In genomic region chr10:119336599-119336998, GRCh38 we compare ENCODE assay signal across 18 cellular contexts.
A peak's percentile ranks its signal among the peaks of the same experiment; 100 is the strongest.
DNase-seq lines count a peak whose midpoint lies in the region; ATAC-seq and TF ChIP-seq lines count a peak whose summit lies in the region.
"Had no signal": no experiment of that assay in that cellular context is flagged by ENCODE, and none has a peak within 500 bp of the region (broad histone marks: within the 10 kb centered on the region; RNA-seq: fewer than 3 reads in every experiment).

No MANE protein-coding gene starts in this region.

- TF ChIP-seq CTCF in neural crest cell (conservative IDR thresholded peaks at IDR 0.05) (no peak), upper lobe of right lung (IDR thresholded peaks at IDR 0.05) (no peak)

- peak; percentile 74 for DNase-seq in Right ventricle myocardium inferior (ENCODE audit: missing footprints)
- no peak for DNase-seq in cardiac septum (ENCODE audit: low spot score)
- DNase-seq in left cardiac atrium: peak; percentile 75
- DNase-seq in neural crest cell (ENCODE audit: low read depth, low spot score): no peak
- no peak for DNase-seq in upper lobe of right lung
- DNase-seq in activated CD8-positive, alpha-beta memory T cell treated with anti-CD3 and anti-CD28 coated beads for 24 hours: no peak
- no peak for DNase-seq in NCI-H446 (lab: John Stamatoyannopoulos, UW)
- DNase-seq: H7, Karpas-422, MM.1S, NCI-H1105, NCI-H1694 treated with DMSO at 0.1 percent for 48 hours, NCI-H446 treated with DMSO at 0.1 percent for 48 hours, NCI-H774 had no signal

- H3K9me3 ChIP-seq in upper lobe of right lung: no peaks in the 10 kb centered on the region
- H3K9me3 ChIP-seq: BLaER1 had no signal

- peaks cover 17% of the 10 kb centered on the region for H3K36me3 ChIP-seq in upper lobe of right lung
- H3K36me3 ChIP-seq: BLaER1 had no signal

- no peak overlapping the region for H3K4me3 ChIP-seq in upper lobe of right lung
- H3K4me3 ChIP-seq: BLaER1 had no signal

- no peaks in the 10 kb centered on the region for H3K36me3 Mint-ChIP-seq in neural crest cell (ENCODE audit: low read depth)

- no peaks in the 10 kb centered on the region for H3K27me3 Mint-ChIP-seq in neural crest cell (ENCODE audit: low read depth)

- H3K27me3 ChIP-seq in upper lobe of right lung: no peaks in the 10 kb centered on the region
- H3K27me3 ChIP-seq: BLaER1 had no signal

- H3K4me1 ChIP-seq in upper lobe of right lung: peaks cover 21% of the 10 kb centered on the region

- ATAC-seq in Right ventricle myocardium inferior (peak; percentile 66), left cardiac atrium (peak; percentile 62 to 76), upper lobe of right lung (no peak), HG03460 (IDR thresholded peaks at IDR 0.05; ENCODE audit: unreplicated experiment) (no peak)
- ATAC-seq: Panc1 had no signal

- peaks cover 55% of the 10 kb centered on the region for H3K4me1 Mint-ChIP-seq in neural crest cell

- intact Hi-C loops in Right ventricle myocardium inferior (cut with DNase I): no loop called here
- intact Hi-C loops in cardiac septum (cut with DNase I): no loop called here
- intact Hi-C loops in left cardiac atrium (cut with DNase I): loop anchor here in 1 of 2 donors (5.0 kb wide), 1 partner anchor 54 kb away; no protein-coding TSS in a partner anchor
- intact Hi-C loops in upper lobe of right lung (cut with DNase I): no loop called here

- H3K4me3 Mint-ChIP-seq in neural crest cell: no peak overlapping the region

- peak overlapping the region; percentile 17 for H3K27ac ChIP-seq in upper lobe of right lung
- H3K27ac ChIP-seq: 22Rv1, BLaER1 had no signal

- H3K9me3 Mint-ChIP-seq in neural crest cell: no peaks in the 10 kb centered on the region

- H3K27ac Mint-ChIP-seq in neural crest cell (ENCODE audit: unreplicated experiment): peak overlapping the region; percentile 71

Comparison
In these comparisons a context has a peak if more than half of its experiments do, and no peak if none do; other contexts are left out.
1. DNase-seq: peak in Right ventricle myocardium inferior (single experiment) and left cardiac atrium (single experiment); none in cardiac septum (single experiment), neural crest cell (single experiment), upper lobe of right lung (single experiment), activated CD8-positive, alpha-beta memory T cell treated with anti-CD3 and anti-CD28 coated beads for 24 hours (single experiment) and NCI-H446 (0 of 2).
2. ATAC-seq: peak in Right ventricle myocardium inferior (single experiment) and left cardiac atrium (2 of 2); none in upper lobe of right lung (single experiment) and HG03460 (single experiment).